8 cellular contexts compared by ENCODE assay signal in the genomic region with DNA sequence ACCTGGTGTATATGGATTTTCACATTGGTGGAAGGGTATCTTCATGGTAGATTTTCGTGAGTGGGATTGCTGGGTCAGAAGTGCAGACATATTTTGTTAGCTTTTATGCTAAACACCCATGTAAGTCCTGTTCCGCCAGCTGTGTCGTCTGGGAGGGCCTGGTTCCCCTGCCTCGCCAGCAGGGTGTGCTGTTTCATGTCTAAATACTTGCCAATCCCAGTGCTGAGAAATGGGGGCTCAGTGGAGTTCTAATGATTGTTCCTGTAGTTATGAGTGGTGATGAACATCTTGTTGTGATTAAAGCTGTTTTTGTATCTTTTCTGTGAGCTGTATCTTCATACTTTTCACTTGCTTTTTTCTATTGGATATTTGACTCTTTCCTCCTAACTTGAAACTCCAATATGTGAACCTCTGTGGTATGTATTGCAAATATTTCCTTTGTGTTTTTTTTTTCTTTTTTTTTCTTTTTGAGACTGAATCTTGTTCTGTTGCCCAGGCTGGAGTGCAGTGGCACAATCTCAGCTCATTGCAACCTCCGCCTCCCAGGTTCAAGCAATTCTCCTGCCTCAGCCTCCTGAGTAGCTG. TPM values are rescaled to one million over a fixed set of nuclear protein-coding genes. Genes with fewer than 3 reads are reported as not detected.
A peak's percentile ranks its signal among the peaks of the same experiment; 100 is the strongest.
DNase-seq lines count a peak whose midpoint lies in the region.

No MANE protein-coding gene starts in this region.

- DNase-seq in DMS53 (lab: John Stamatoyannopoulos, UW) (peak; percentile 46), DMS53 treated with DMSO at 0.1 percent for 48 hours (lab: John Stamatoyannopoulos, UW; ENCODE audit: unreplicated experiment) (no peak), NAMALWA (ENCODE audit: low spot score) (peak; percentile 73), activated T-cell treated with anti-CD3 and anti-CD28 coated beads for 4 hours (peak; percentile 5), glomerular visceral epithelial cell (ENCODE audit: extremely low spot score) (peak; percentile 43), NCI-H1436 (lab: John Stamatoyannopoulos, UW) (no peak), mesenteric fat pad (ENCODE audit: low spot score) (no peak)
- peak; percentile 8 to 18 for DNase-seq in stimulated activated CD4-positive, alpha-beta T cell treated with anti-CD3 and anti-CD28 coated beads, Interleukin-1b, Interleukin-23, amount 100 ng/mL, for 4 hours (ENCODE audit: low read depth in 2 of 2)

RNA-seq across cellular contexts. Expression of gene KDM4B, which starts 32.7 kb away (rescaled TPM):
- 46.1 TPM for total RNA-seq in mesenteric fat pad

Comparison
In these comparisons a context has a peak if more than half of its experiments do, and no peak if none do; other contexts are left out.
1. DNase-seq: peak in DMS53 (single experiment), NAMALWA (single experiment), activated T-cell treated with anti-CD3 and anti-CD28 coated beads for 4 hours (single experiment), glomerular visceral epithelial cell (single experiment) and stimulated activated CD4-positive, alpha-beta T cell treated with anti-CD3 and anti-CD28 coated beads, Interleukin-1b, Interleukin-23, amount 100 ng/mL, for 4 hours (2 of 2); none in DMS53 treated with DMSO at 0.1 percent for 48 hours (single experiment), NCI-H1436 (single experiment) and mesenteric fat pad (single experiment).